ENCODE assay signal across 16 cellular contexts in genomic region chr1:186102107-186102506, GRCh38.
"Had no signal": no experiment of that assay in that cellular context is flagged by ENCODE, and none has a peak within 500 bp of the region (broad histone marks: within the 10 kb centered on the region; RNA-seq: fewer than 3 reads in every experiment).

No MANE protein-coding gene starts in this region.

- H3K4me1 ChIP-seq: body of pancreas, upper lobe of right lung had no signal

- FAIRE-seq: colon had no signal

- H3K27me3 ChIP-seq: adrenal gland, body of pancreas, neutrophil, suprapubic skin, upper lobe of right lung had no signal

- H3K4me3 Mint-ChIP-seq: activated B cell treated with CpG ODN at 0.5 μM for 24 hours; activated CD4-positive, alpha-beta T cell treated with anti-CD3 and anti-CD28 coated beads, Interleukin-2, amount 10 ng/mL, durations not matched to agents 24 days and 14 days; activated naive CD4-positive, alpha-beta T cell treated with anti-CD3 and anti-CD28 coated beads for 36 hours; activated T-helper 1 cell treated with anti-CD3 and anti-CD28 coated beads, Interleukin-12 subunit alpha, Interleukin-12 subunit beta, Interleukin-2, Interleukin-4 antibody, amounts not matched to agents 30 ng/mL and 10 ng/mL and 1 ng/mL, durations not matched to agents 14 hours and 24 hours and 36 hours; naive thymus-derived CD8-positive, alpha-beta T cell; T-helper 1 cell treated with Interleukin-12 subunit alpha and Interleukin-12 subunit beta and Interleukin-4 antibody, amounts not matched to agents 30 μg/mL and 1 μg/mL, for 36 hours had no signal

- ATAC-seq: body of pancreas; mucosa of descending colon; naive thymus-derived CD8-positive, alpha-beta T cell; upper lobe of right lung had no signal

- H3K4me3 ChIP-seq: body of pancreas, mucosa of descending colon, suprapubic skin, upper lobe of right lung had no signal

- H3K9me3 ChIP-seq: adrenal gland, body of pancreas, mucosa of descending colon, neutrophil, suprapubic skin, upper lobe of right lung had no signal

- H3K27ac ChIP-seq: body of pancreas, neutrophil, suprapubic skin, upper lobe of right lung had no signal

- H3K27me3 Mint-ChIP-seq: activated B cell treated with CpG ODN at 0.5 μM for 24 hours had no signal

- H3K36me3 ChIP-seq: adrenal gland, neutrophil, suprapubic skin, upper lobe of right lung had no signal

- H3K27ac Mint-ChIP-seq: activated B cell treated with CpG ODN at 0.5 μM for 24 hours; activated CD4-positive, alpha-beta T cell treated with anti-CD3 and anti-CD28 coated beads, Interleukin-2, amount 10 ng/mL, durations not matched to agents 24 days and 14 days; activated naive CD4-positive, alpha-beta T cell treated with anti-CD3 and anti-CD28 coated beads for 36 hours; activated T-helper 1 cell treated with anti-CD3 and anti-CD28 coated beads, Interleukin-12 subunit alpha, Interleukin-12 subunit beta, Interleukin-2, Interleukin-4 antibody, amounts not matched to agents 30 ng/mL and 10 ng/mL and 1 ng/mL, durations not matched to agents 14 hours and 24 hours and 36 hours; naive thymus-derived CD8-positive, alpha-beta T cell; T-helper 1 cell treated with Interleukin-12 subunit alpha and Interleukin-12 subunit beta and Interleukin-4 antibody, amounts not matched to agents 30 μg/mL and 1 μg/mL, for 36 hours had no signal

- H3K36me3 Mint-ChIP-seq: naive thymus-derived CD8-positive, alpha-beta T cell had no signal

- H3K9me3 Mint-ChIP-seq: activated B cell treated with CpG ODN at 0.5 μM for 24 hours; activated CD4-positive, alpha-beta T cell treated with anti-CD3 and anti-CD28 coated beads, Interleukin-2, amount 10 ng/mL, durations not matched to agents 24 days and 14 days; activated naive CD4-positive, alpha-beta T cell treated with anti-CD3 and anti-CD28 coated beads for 36 hours; activated T-helper 1 cell treated with anti-CD3 and anti-CD28 coated beads, Interleukin-12 subunit alpha, Interleukin-12 subunit beta, Interleukin-2, Interleukin-4 antibody, amounts not matched to agents 30 ng/mL and 10 ng/mL and 1 ng/mL, durations not matched to agents 14 hours and 24 hours and 36 hours; naive thymus-derived CD8-positive, alpha-beta T cell; T-helper 1 cell treated with Interleukin-12 subunit alpha and Interleukin-12 subunit beta and Interleukin-4 antibody, amounts not matched to agents 30 μg/mL and 1 μg/mL, for 36 hours had no signal

- DNase-seq: activated B cell treated with CpG ODN at 0.5 μM for 24 hours; activated CD4-positive, alpha-beta T cell treated with anti-CD3 and anti-CD28 coated beads, Interleukin-2, amount 10 ng/mL, durations not matched to agents 24 days and 14 days; activated naive CD4-positive, alpha-beta T cell treated with anti-CD3 and anti-CD28 coated beads for 36 hours; body of pancreas; effector CD4-positive, alpha-beta T cell; mucosa of descending colon; naive thymus-derived CD8-positive, alpha-beta T cell; stimulated activated CD4-positive, alpha-beta T cell treated with anti-CD3 and anti-CD28 coated beads, Interleukin-2, amount 100 ng/mL, for 48 hours; stimulated activated naive CD4-positive, alpha-beta T cell treated with Interleukin-2 at 50 U/mL for 16 hours; upper lobe of right lung had no signal

- H3K4me1 Mint-ChIP-seq: activated CD4-positive, alpha-beta T cell treated with anti-CD3 and anti-CD28 coated beads, Interleukin-2, amount 10 ng/mL, durations not matched to agents 24 days and 14 days; naive thymus-derived CD8-positive, alpha-beta T cell had no signal
